Comparison of ENCODE assay signal across 19 cellular contexts in the genomic region with DNA sequence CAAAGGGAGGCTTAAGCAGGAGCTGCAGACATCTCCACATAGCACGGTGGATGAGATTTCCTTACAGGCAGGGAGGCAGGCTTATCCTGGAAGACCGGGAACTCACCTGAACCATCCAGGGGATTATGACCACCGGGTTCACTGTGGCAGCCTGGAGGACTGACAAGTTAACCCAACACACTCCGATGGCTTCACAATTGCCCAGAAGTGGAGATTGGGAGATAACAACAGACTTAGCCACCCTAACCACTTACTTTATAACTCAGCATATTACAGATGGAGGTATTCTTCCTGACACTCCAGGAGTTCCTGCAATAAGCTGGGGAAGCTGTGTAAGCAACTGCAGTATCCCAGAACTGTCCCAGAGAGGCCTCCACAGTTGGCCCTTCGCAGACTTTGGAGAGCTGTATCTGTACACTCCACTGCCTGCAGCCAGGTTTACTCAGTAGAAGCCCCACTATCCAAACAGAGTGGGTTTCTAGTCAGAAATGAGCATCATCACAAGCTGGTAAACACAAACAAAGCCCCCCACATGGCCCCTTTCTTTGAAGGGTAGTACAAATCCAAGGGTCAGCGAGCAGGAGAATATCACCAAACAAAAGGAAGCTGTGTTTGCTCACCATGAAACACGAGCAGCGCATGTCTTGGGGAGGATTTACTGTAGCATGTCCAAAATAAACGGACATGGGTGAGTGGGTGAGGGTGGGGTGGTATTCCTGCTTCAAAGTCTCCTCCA.
A peak's percentile ranks its signal among the peaks of the same experiment; 100 is the strongest.
DNase-seq lines count a peak whose midpoint lies in the region; ATAC-seq and TF ChIP-seq lines count a peak whose summit lies in the region.
"Had no signal": no experiment of that assay in that cellular context is flagged by ENCODE, and none has a peak within 500 bp of the region (broad histone marks: within the 10 kb centered on the region; RNA-seq: fewer than 3 reads in every experiment).

No MANE protein-coding gene starts in this region.

- H3K4me1 Mint-ChIP-seq in GM23338, result no peaks in the 10 kb centered on the region; the same call in 2 of the 3 replicates
- H3K4me1 Mint-ChIP-seq: B cell had no signal

- no peaks in the 10 kb centered on the region for H3K4me1 ChIP-seq in GM23338 (ENCODE audit: insufficient read depth)
- peaks cover 57% of the 10 kb centered on the region for H3K4me1 ChIP-seq in hepatocyte (ENCODE audit: insufficient read depth)
- H3K4me1 ChIP-seq in sigmoid colon, result peaks cover 0 to 63% (median 43%) of the 10 kb centered on the region in 4 donors

- no peak overlapping the region for H3K4me2 ChIP-seq in GM23338
- H3K4me2 ChIP-seq in hepatocyte, result peak overlapping the region; percentile 50
- H3K4me2 ChIP-seq: KMS-11 had no signal

- H3K4me3 Mint-ChIP-seq in GM23338, result no peak overlapping the region
- H3K4me3 Mint-ChIP-seq: B cell had no signal

- TF ChIP-seq POLR2A in sigmoid colon (IDR thresholded peaks at IDR 0.05), result no peak

- POLR2A ChIA-PET in RWPE1 (lab: Yijun Ruan, JAX; ENCODE audit: low non-redundant PET), result no interaction called here

- H3K36me3 ChIP-seq in GM23338 (ENCODE audit: insufficient read depth) (no peaks in the 10 kb centered on the region), hepatocyte (replicated peaks; ENCODE audit: insufficient read depth, low read depth) (no peaks in the 10 kb centered on the region), sigmoid colon (no peaks in the 10 kb centered on the region)
- H3K36me3 ChIP-seq: cardiac muscle cell, left lung, SJSA1 had no signal

- DNase-seq in GM23338 (ENCODE audit: low spot score) (no peak), NCI-H526 treated with DMSO at 0.1 percent for 48 hours (lab: John Stamatoyannopoulos, UW) (peak; percentile 68), hepatocyte (ENCODE audit: low spot score) (no peak), sigmoid colon (no peak), COLO829 (ENCODE audit: low spot score) (no peak), RWPE1 (ENCODE audit: low spot score) (no peak)
- DNase-seq in activated CD4-positive, CD25-positive, alpha-beta regulatory T cell (lab: John Stamatoyannopoulos, UW), result no peak
- DNase-seq: activated effector memory CD4-positive, alpha-beta T cell treated with Interleukin-2 at 50 U/mL for 16 hours; dorsolateral prefrontal cortex; erythroblast; left lung; NCI-H1105 treated with DMSO at 0.1 percent for 48 hours; NCI-H446 treated with DMSO at 0.1 percent for 48 hours; stimulated activated CD8-positive, alpha-beta memory T cell treated with anti-CD3 and anti-CD28 coated beads, Interleukin-4, amount 100 ng/mL, for 48 hours had no signal

- H3K79me2 ChIP-seq in GM23338 (replicated peaks; ENCODE audit: insufficient read depth) (no peaks in the 10 kb centered on the region), hepatocyte (no peaks in the 10 kb centered on the region)

- no peak overlapping the region for H3K27ac Mint-ChIP-seq in GM23338
- H3K27ac Mint-ChIP-seq: B cell had no signal

- H3K9me2 ChIP-seq in GM23338 (ENCODE audit: insufficient read depth) (no peaks in the 10 kb centered on the region), hepatocyte (replicated peaks; ENCODE audit: insufficient read depth) (no peaks in the 10 kb centered on the region)

- no peak for TF ChIP-seq EP300 in sigmoid colon (IDR thresholded peaks at IDR 0.05)

- H2AFZ ChIP-seq in GM23338 (peak overlapping the region; percentile 52; the same call in 1 of the 2 replicates), hepatocyte (no peak overlapping the region)

- no peaks in the 10 kb centered on the region for H3F3A ChIP-seq in GM23338 (replicated peaks; ENCODE audit: low read depth)

- intact Hi-C loops in sigmoid colon (cut with DNase I), result loop anchor here (5.0 to 10.0 kb wide), 3 partner anchors 913 to 1996 kb away; a partner anchor contains a TSS

- H3K27me3 ChIP-seq in GM23338 (ENCODE audit: insufficient read depth) (no peaks in the 10 kb centered on the region), hepatocyte (no peaks in the 10 kb centered on the region), sigmoid colon (no peaks in the 10 kb centered on the region)
- H3K27me3 ChIP-seq: cardiac muscle cell, left lung, SJSA1 had no signal

- 28% methylated on average over 9 of the region's 9 CpGs for WGBS in hepatocyte (ENCODE audit: low lambda C conversion rate, missing lambda C conversion rate)
- 77% methylated on average over 9 of the region's 9 CpGs for WGBS in sigmoid colon, 2 donors

- no peak overlapping the region for H3K4me3 ChIP-seq in GM23338
- H3K4me3 ChIP-seq in hepatocyte, result no peak overlapping the region
- H3K4me3 ChIP-seq in sigmoid colon, result no peak overlapping the region
- H3K4me3 ChIP-seq: cardiac muscle cell, dorsolateral prefrontal cortex, left lung, SJSA1, skin epidermis had no signal

- ATAC-seq in GM23338, result no peak
- ATAC-seq: left lung had no signal

- no peaks in the 10 kb centered on the region for H3K27me3 Mint-ChIP-seq in GM23338 (ENCODE audit: insufficient read depth, low read depth, poor library complexity)

- H4K20me1 ChIP-seq in GM23338 (replicated peaks; ENCODE audit: insufficient read depth) (no peaks in the 10 kb centered on the region), hepatocyte (ENCODE audit: insufficient read depth, poor library complexity, severe bottlenecking) (no peaks in the 10 kb centered on the region)

- no peak overlapping the region for H3K27ac ChIP-seq in GM23338 (ENCODE audit: low read depth)
- H3K27ac ChIP-seq in hepatocyte, result peak overlapping the region; percentile 38
- peak overlapping the region in 3 of 4 donors; percentile 15 to 70 (median 56) for H3K27ac ChIP-seq in sigmoid colon
- H3K27ac ChIP-seq in RWPE1, result no peak overlapping the region
- H3K27ac ChIP-seq: cardiac muscle cell, dorsolateral prefrontal cortex, KMS-11, left lung, SJSA1, skin epidermis had no signal

- TF ChIP-seq CTCF in GM23338 (conservative IDR thresholded peaks at IDR 0.05; ENCODE audit: low read depth in 2 of 2), result no peak
- TF ChIP-seq CTCF in hepatocyte (IDR thresholded peaks at IDR 0.05; ENCODE audit: poor library complexity), result no peak
- TF ChIP-seq CTCF in sigmoid colon (IDR thresholded peaks at IDR 0.05), result no peak
- no peak for TF ChIP-seq CTCF in RWPE1 (conservative IDR thresholded peaks at IDR 0.05; ENCODE audit: low read depth)

- no peaks in the 10 kb centered on the region for H3K36me3 Mint-ChIP-seq in GM23338 (ENCODE audit: low read depth)

- H3K9me3 ChIP-seq in hepatocyte (ENCODE audit: low read depth) (no peaks in the 10 kb centered on the region), sigmoid colon (no peaks in the 10 kb centered on the region)
- H3K9me3 ChIP-seq: left lung, SJSA1 had no signal

- H3K9me3 Mint-ChIP-seq in GM23338, result no peaks in the 10 kb centered on the region

- CTCF ChIA-PET in RWPE1 (lab: Yijun Ruan, JAX), result interaction anchor here (0.6 kb wide), 1 partner anchor 37 kb away, joined by 4 read pairs; no protein-coding TSS in a partner anchor

TF ChIP-seq in GM23338, 12 proteins besides CTCF, POLR2A, EP300 and RAD21:
- TF ChIP-seq, protein P1, sequence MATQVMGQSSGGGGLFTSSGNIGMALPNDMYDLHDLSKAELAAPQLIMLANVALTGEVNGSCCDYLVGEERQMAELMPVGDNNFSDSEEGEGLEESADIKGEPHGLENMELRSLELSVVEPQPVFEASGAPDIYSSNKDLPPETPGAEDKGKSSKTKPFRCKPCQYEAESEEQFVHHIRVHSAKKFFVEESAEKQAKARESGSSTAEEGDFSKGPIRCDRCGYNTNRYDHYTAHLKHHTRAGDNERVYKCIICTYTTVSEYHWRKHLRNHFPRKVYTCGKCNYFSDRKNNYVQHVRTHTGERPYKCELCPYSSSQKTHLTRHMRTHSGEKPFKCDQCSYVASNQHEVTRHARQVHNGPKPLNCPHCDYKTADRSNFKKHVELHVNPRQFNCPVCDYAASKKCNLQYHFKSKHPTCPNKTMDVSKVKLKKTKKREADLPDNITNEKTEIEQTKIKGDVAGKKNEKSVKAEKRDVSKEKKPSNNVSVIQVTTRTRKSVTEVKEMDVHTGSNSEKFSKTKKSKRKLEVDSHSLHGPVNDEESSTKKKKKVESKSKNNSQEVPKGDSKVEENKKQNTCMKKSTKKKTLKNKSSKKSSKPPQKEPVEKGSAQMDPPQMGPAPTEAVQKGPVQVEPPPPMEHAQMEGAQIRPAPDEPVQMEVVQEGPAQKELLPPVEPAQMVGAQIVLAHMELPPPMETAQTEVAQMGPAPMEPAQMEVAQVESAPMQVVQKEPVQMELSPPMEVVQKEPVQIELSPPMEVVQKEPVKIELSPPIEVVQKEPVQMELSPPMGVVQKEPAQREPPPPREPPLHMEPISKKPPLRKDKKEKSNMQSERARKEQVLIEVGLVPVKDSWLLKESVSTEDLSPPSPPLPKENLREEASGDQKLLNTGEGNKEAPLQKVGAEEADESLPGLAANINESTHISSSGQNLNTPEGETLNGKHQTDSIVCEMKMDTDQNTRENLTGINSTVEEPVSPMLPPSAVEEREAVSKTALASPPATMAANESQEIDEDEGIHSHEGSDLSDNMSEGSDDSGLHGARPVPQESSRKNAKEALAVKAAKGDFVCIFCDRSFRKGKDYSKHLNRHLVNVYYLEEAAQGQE (IDR thresholded peaks at IDR 0.05; ENCODE audit: unreplicated experiment), result no peak

Comparison
In these comparisons a context has a peak if more than half of its experiments do, and no peak if none do; other contexts are left out.
1. H3K27ac ChIP-seq: peak in hepatocyte (single experiment) and sigmoid colon (3 of 4); none in GM23338 (single experiment) and RWPE1 (single experiment).